ENCODE assay signal across 8 cellular contexts in genomic region chr19:54462713-54463530, GRCh38. TPM values are rescaled to one million over a fixed set of nuclear protein-coding genes. Genes with fewer than 3 reads are reported as not detected.
DNase-seq lines count a peak whose midpoint lies in the region; ATAC-seq and TF ChIP-seq lines count a peak whose summit lies in the region.

No MANE protein-coding gene starts in this region.

- peak overlapping the region; percentile 76 for H3K4me3 Mint-ChIP-seq in activated CD8-positive, alpha-beta memory T cell treated with anti-CD3 and anti-CD28 coated beads, Interleukin-2, amount 10 ng/mL, durations not matched to agents 7 days and 5 days
- no peak overlapping the region for H3K4me3 Mint-ChIP-seq in endothelial cell (ENCODE audit: unreplicated experiment)
- H3K4me3 Mint-ChIP-seq in stimulated activated memory B cell treated with anti-CD40 and anti-IgM and Interleukin-4, amounts not matched to agents 10 μg/mL and 1 μg/mL and 100 μg/mL, for 72 hours: peak overlapping the region; percentile 85

- ATAC-seq in HG02759 (IDR thresholded peaks at IDR 0.05; ENCODE audit: unreplicated experiment): peak; percentile 12
- peak; percentile 21 for ATAC-seq in activated CD8-positive, alpha-beta memory T cell treated with anti-CD3 and anti-CD28 coated beads, Interleukin-2, amount 10 ng/mL, durations not matched to agents 7 days and 5 days
- peak; percentile 44 for ATAC-seq in stimulated activated memory B cell treated with anti-CD40 and anti-IgM and Interleukin-4, amounts not matched to agents 10 μg/mL and 1 μg/mL and 100 μg/mL, for 72 hours

- peak; percentile 54 for DNase-seq in GM13976 (ENCODE audit: low spot score)
- peak; percentile 77 for DNase-seq in NCI-H69 (lab: John Stamatoyannopoulos, UW)
- peak; percentile 80 for DNase-seq in activated CD8-positive, alpha-beta memory T cell treated with anti-CD3 and anti-CD28 coated beads, Interleukin-2, amount 10 ng/mL, durations not matched to agents 7 days and 5 days
- peak; percentile 61 for DNase-seq in endothelial cell (ENCODE audit: low spot score)
- no peak for DNase-seq in SKM-1 (lab: John Stamatoyannopoulos, UW; ENCODE audit: unreplicated experiment)

- peaks cover 22% of the 10 kb centered on the region for H3K4me1 Mint-ChIP-seq in activated CD8-positive, alpha-beta memory T cell treated with anti-CD3 and anti-CD28 coated beads, Interleukin-2, amount 10 ng/mL, durations not matched to agents 7 days and 5 days
- peaks cover 29% of the 10 kb centered on the region for H3K4me1 Mint-ChIP-seq in endothelial cell (ENCODE audit: unreplicated experiment)
- peaks cover 56% of the 10 kb centered on the region for H3K4me1 Mint-ChIP-seq in stimulated activated memory B cell treated with anti-CD40 and anti-IgM and Interleukin-4, amounts not matched to agents 10 μg/mL and 1 μg/mL and 100 μg/mL, for 72 hours

- peaks cover 3% of the 10 kb centered on the region for H3K27me3 ChIP-seq in mononuclear cell (ENCODE audit: insufficient read depth, low read length)

- peaks cover 27% of the 10 kb centered on the region for H3K36me3 Mint-ChIP-seq in activated CD8-positive, alpha-beta memory T cell treated with anti-CD3 and anti-CD28 coated beads, Interleukin-2, amount 10 ng/mL, durations not matched to agents 7 days and 5 days
- H3K36me3 Mint-ChIP-seq in endothelial cell (ENCODE audit: low read depth, unreplicated experiment): peaks cover 25% of the 10 kb centered on the region
- H3K36me3 Mint-ChIP-seq in stimulated activated memory B cell treated with anti-CD40 and anti-IgM and Interleukin-4, amounts not matched to agents 10 μg/mL and 1 μg/mL and 100 μg/mL, for 72 hours: peaks cover 29% of the 10 kb centered on the region

- peak overlapping the region; percentile 87 for H3K27ac Mint-ChIP-seq in activated CD8-positive, alpha-beta memory T cell treated with anti-CD3 and anti-CD28 coated beads, Interleukin-2, amount 10 ng/mL, durations not matched to agents 7 days and 5 days
- no peak overlapping the region for H3K27ac Mint-ChIP-seq in endothelial cell (ENCODE audit: unreplicated experiment)
- peak overlapping the region; percentile 86 for H3K27ac Mint-ChIP-seq in stimulated activated memory B cell treated with anti-CD40 and anti-IgM and Interleukin-4, amounts not matched to agents 10 μg/mL and 1 μg/mL and 100 μg/mL, for 72 hours

- no peaks in the 10 kb centered on the region for H3K9me3 Mint-ChIP-seq in activated CD8-positive, alpha-beta memory T cell treated with anti-CD3 and anti-CD28 coated beads, Interleukin-2, amount 10 ng/mL, durations not matched to agents 7 days and 5 days (ENCODE audit: low read depth)
- no peaks in the 10 kb centered on the region for H3K9me3 Mint-ChIP-seq in endothelial cell (ENCODE audit: unreplicated experiment)
- H3K9me3 Mint-ChIP-seq in stimulated activated memory B cell treated with anti-CD40 and anti-IgM and Interleukin-4, amounts not matched to agents 10 μg/mL and 1 μg/mL and 100 μg/mL, for 72 hours: no peaks in the 10 kb centered on the region

- H3K4me3 ChIP-seq in mononuclear cell (ENCODE audit: low read length): peak overlapping the region; percentile 61

- no peaks in the 10 kb centered on the region for H3K9me3 ChIP-seq in mononuclear cell (ENCODE audit: low read depth, low read length)

- H3K4me1 ChIP-seq in mononuclear cell (ENCODE audit: insufficient read depth, low read length): peaks cover 33% of the 10 kb centered on the region

- TF ChIP-seq CTCF in GM13976 (IDR thresholded peaks at IDR 0.05; ENCODE audit: borderline replicate concordance, control extremely low read depth, extremely low read depth, insufficient read depth, missing control alignments) (peak; percentile 26), endothelial cell (IDR thresholded peaks at IDR 0.05; ENCODE audit: unreplicated experiment) (no peak)

- H3K27me3 Mint-ChIP-seq in activated CD8-positive, alpha-beta memory T cell treated with anti-CD3 and anti-CD28 coated beads, Interleukin-2, amount 10 ng/mL, durations not matched to agents 7 days and 5 days: peaks cover 4% of the 10 kb centered on the region
- H3K27me3 Mint-ChIP-seq in endothelial cell (ENCODE audit: unreplicated experiment): peaks cover 32% of the 10 kb centered on the region
- no peaks in the 10 kb centered on the region for H3K27me3 Mint-ChIP-seq in stimulated activated memory B cell treated with anti-CD40 and anti-IgM and Interleukin-4, amounts not matched to agents 10 μg/mL and 1 μg/mL and 100 μg/mL, for 72 hours

- in situ Hi-C loops in GM13976 (cut with MboI; ENCODE audit: low sequenced_read_pairs, unreplicated experiment): no loop called here

- CTCF ChIA-PET in activated CD8-positive, alpha-beta memory T cell treated with anti-CD3 and anti-CD28 coated beads, Interleukin-2, amount 10 ng/mL, durations not matched to agents 7 days and 5 days (lab: Charles Lee): interaction anchor here (0.8 to 1.9 kb wide), 6 partner anchors 13 to 303 kb away, joined by 3 to 8 read pairs (median 4); partner anchors contain the start of gene LENG8

RNA-seq across cellular contexts. Expression of gene LENG9, which starts 0.7 kb away (rescaled TPM):
- 1 to 10 TPM; 6.3 to 7.2 TPM for total RNA-seq in activated CD8-positive, alpha-beta memory T cell treated with anti-CD3 and anti-CD28 coated beads, Interleukin-2, amount 10 ng/mL, durations not matched to agents 7 days and 5 days
- total RNA-seq in endothelial cell (ENCODE audit: unreplicated experiment): 3.4 TPM
- total RNA-seq in mononuclear cell: 3.3 TPM

RNA-seq across cellular contexts. Expression of gene CDC42EP5, which starts 10.2 kb away (rescaled TPM):
- total RNA-seq in activated CD8-positive, alpha-beta memory T cell treated with anti-CD3 and anti-CD28 coated beads, Interleukin-2, amount 10 ng/mL, durations not matched to agents 7 days and 5 days: under 1 TPM in 1 of 2 experiments, not detected in 1; 0.61 TPM
- total RNA-seq in endothelial cell (ENCODE audit: unreplicated experiment) (21.4 TPM), mononuclear cell (not detected)

RNA-seq across cellular contexts. Expression of gene LENG8, which starts 13.9 kb away (rescaled TPM):
- 100 to 1,000 TPM; 191 to 282 TPM for total RNA-seq in activated CD8-positive, alpha-beta memory T cell treated with anti-CD3 and anti-CD28 coated beads, Interleukin-2, amount 10 ng/mL, durations not matched to agents 7 days and 5 days
- total RNA-seq in endothelial cell (ENCODE audit: unreplicated experiment) (162 TPM), mononuclear cell (123 TPM)

RNA-seq across cellular contexts. Expression of gene LAIR2, which starts 39.7 kb away (rescaled TPM):
- total RNA-seq in activated CD8-positive, alpha-beta memory T cell treated with anti-CD3 and anti-CD28 coated beads, Interleukin-2, amount 10 ng/mL, durations not matched to agents 7 days and 5 days: 1 to 10 TPM; 1.4 to 6.8 TPM
- total RNA-seq in endothelial cell (ENCODE audit: unreplicated experiment): not detected
- total RNA-seq in mononuclear cell: 2.8 TPM

RNA-seq across cellular contexts. Expression of gene TTYH1, which starts 47.7 kb away (rescaled TPM):
- 1 to 10 TPM in 1 of 2 experiments, under 1 TPM in 1; 0.93 to 1.2 TPM for total RNA-seq in activated CD8-positive, alpha-beta memory T cell treated with anti-CD3 and anti-CD28 coated beads, Interleukin-2, amount 10 ng/mL, durations not matched to agents 7 days and 5 days
- total RNA-seq in endothelial cell (ENCODE audit: unreplicated experiment) (10.4 TPM), mononuclear cell (0.31 TPM)

Comparison
In these comparisons a context has a peak if more than half of its experiments do, and no peak if none do; other contexts are left out.
1. RNA of gene CDC42EP5, which starts 10.2 kb away (total RNA-seq): 21.4 TPM in endothelial cell (single experiment); 0.61 TPM in activated CD8-positive, alpha-beta memory T cell treated with anti-CD3 and anti-CD28 coated beads, Interleukin-2, amount 10 ng/mL, durations not matched to agents 7 days and 5 days and not detected in mononuclear cell (single experiment); every median in the first group is over 10 times any median in the second.
2. Peak in every context shown above with its lines, with median percentiles within 50 percentile points of each other: ATAC-seq.